Comparison of ENCODE assay signal across 8 cellular contexts in the genomic region with DNA sequence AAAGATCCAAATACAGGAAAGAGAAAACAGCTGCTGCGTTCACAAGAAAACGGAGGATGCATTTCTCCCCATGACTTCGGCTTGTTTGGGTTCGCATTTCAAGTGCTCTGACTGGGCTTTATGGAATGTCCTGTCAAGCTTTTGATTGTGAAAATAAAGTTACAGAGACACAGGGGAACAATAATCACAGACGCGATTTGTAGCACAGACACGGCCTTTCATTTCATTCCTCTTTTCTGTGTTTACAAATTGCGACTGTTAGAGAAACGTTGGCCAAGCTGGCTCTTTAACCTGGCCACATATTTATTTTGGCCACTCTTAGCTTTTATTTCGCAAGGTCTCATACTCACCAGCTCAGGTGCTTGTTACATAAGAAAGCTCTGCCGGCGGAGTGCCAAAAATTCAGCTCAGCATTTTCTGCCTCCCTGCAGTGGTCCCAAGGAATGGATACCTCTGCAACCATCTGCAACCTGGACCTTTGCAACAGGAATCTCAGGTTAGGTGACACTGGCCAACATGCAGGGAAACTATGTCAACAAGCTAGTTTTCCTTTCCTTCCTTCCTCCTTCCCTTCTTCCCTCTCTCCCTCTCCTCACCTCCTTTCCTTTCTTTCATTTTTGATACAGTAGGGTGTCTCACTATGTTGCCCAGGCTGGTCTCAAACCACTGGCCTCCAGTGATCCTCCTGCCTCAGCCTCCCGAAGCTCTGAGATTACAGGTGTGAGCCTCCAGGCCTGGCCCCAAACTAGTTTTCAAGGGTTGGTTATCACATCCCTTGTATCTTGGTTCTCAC. TPM values are rescaled to one million over a fixed set of nuclear protein-coding genes. Genes with fewer than 3 reads are reported as not detected.
A peak's percentile ranks its signal among the peaks of the same experiment; 100 is the strongest.
DNase-seq lines count a peak whose midpoint lies in the region; ATAC-seq, FAIRE-seq and TF ChIP-seq lines count a peak whose summit lies in the region.

No MANE protein-coding gene starts in this region.

- POLR2A ChIA-PET in HCT116 (lab: Charles Lee): interaction anchor here (0.7 to 1.2 kb wide), 3 partner anchors 15 to 93 kb away, joined by 3 to 4 read pairs (median 3); no protein-coding TSS in a partner anchor

- TF ChIP-seq RAD21 in HCT116 (IDR thresholded peaks at IDR 0.05; ENCODE audit: low read depth): no peak

- no peaks in the 10 kb centered on the region for H3K79me2 ChIP-seq in HCT116 (ENCODE audit: insufficient read depth, low read length)

- H3K27me3 ChIP-seq in HCT116 (ENCODE audit: insufficient read depth, low read length) (no peaks in the 10 kb centered on the region), small intestine (ENCODE audit: control insufficient read depth in 2 of 2, insufficient read depth in 2 of 2, low read length in 2 of 2) (no peaks in the 10 kb centered on the region)

- no peak for TF ChIP-seq POLR2A in HCT116 (IDR thresholded peaks at IDR 0.05; ENCODE audit: borderline replicate concordance, extremely low read depth, insufficient read depth, insufficient read length)

- H3K9me3 ChIP-seq in HCT116 (ENCODE audit: control insufficient read depth in 1 of 2, insufficient read depth in 1 of 2, low read depth in 1 of 2, low read length in 2 of 2) (no peaks in the 10 kb centered on the region), small intestine (ENCODE audit: control insufficient read depth, low read depth) (no peaks in the 10 kb centered on the region)

- no peaks in the 10 kb centered on the region for H3K9me2 ChIP-seq in HCT116 (ENCODE audit: insufficient read depth)

- TF ChIP-seq CTCF in HCT116 (IDR thresholded peaks at IDR 0.05 in 2 of 3, conservative IDR thresholded peaks at IDR 0.05 in 1 of 3; ENCODE audit: borderline replicate concordance in 1 of 3, insufficient read depth in 1 of 3, low read depth in 2 of 3, low read length in 2 of 3): no peak
- no peak for TF ChIP-seq CTCF in VCaP (conservative IDR thresholded peaks at IDR 0.05)

- H3K36me3 ChIP-seq in HCT116 (ENCODE audit: control insufficient read depth in 1 of 2, insufficient read depth in 2 of 2, low read length in 2 of 2) (no peaks in the 10 kb centered on the region), small intestine (ENCODE audit: control insufficient read depth in 2 of 2, insufficient read depth in 2 of 2, low read length in 2 of 2) (no peaks in the 10 kb centered on the region)

- no peaks in the 10 kb centered on the region for H4K20me1 ChIP-seq in HCT116 (ENCODE audit: insufficient read depth)

- no TSS peak for BruUV-seq in HCT116 (replicated peaks; lab: Mats Ljungman, UMichigan)

- intact Hi-C loops in HCT116 (cut with micrococcal nuclease): no loop called here

- CTCF ChIA-PET in HCT116 (lab: Charles Lee): no interaction called here

- H3K4me3 ChIP-seq in HCT116 (replicated peaks in 1 of 2; ENCODE audit: low read depth in 1 of 2, low read length in 2 of 2) (peak overlapping the region in 1 of 2 experiments; percentile 17; a peak in 2 of 4 replicates), small intestine (ENCODE audit: low read depth in 1 of 2, low read length in 2 of 2) (peak overlapping the region in 1 of 2 donors; percentile 9)

- peak overlapping the region; percentile 6; the same call in 1 of the 2 replicates for H3K9ac ChIP-seq in HCT116 (ENCODE audit: low read length)

- RAD21 ChIA-PET in HCT116 (lab: Charles Lee; ENCODE audit: low non-redundant PET in 1 of 2, low total read pairs in 2 of 2, uncharacterized antibody in 2 of 2, unreplicated experiment in 2 of 2): interaction anchor here (0.7 kb wide), 2 partner anchors 9 to 59 kb away, joined by 3 to 4 read pairs; no protein-coding TSS in a partner anchor

- peak overlapping the region; percentile 66 for H3K27ac ChIP-seq in HCT116 (ENCODE audit: low read depth, low read length)
- peak overlapping the region; percentile 98 for H3K27ac ChIP-seq in VCaP
- H3K27ac ChIP-seq in small intestine (ENCODE audit: low read depth in 1 of 2, low read length in 1 of 2): peak overlapping the region; percentile 85

- peak overlapping the region; percentile 84 for H2AFZ ChIP-seq in HCT116 (ENCODE audit: low read depth, low read length, poor library complexity, severe bottlenecking)

- H3K4me2 ChIP-seq in HCT116 (ENCODE audit: low read length): peak overlapping the region; percentile 68

- DNase-seq in HCT116 (ENCODE audit: low read depth, low spot score) (peak; percentile 19), glomerular visceral epithelial cell (ENCODE audit: extremely low spot score) (peak; percentile 36), small intestine (peak; percentile 52), NCI-H2107 (lab: John Stamatoyannopoulos, UW) (no peak)

- H3K4me1 ChIP-seq in HCT116 (ENCODE audit: control insufficient read depth in 1 of 2, insufficient read depth in 2 of 2, low read length in 2 of 2) (peaks cover 33 to 35% of the 10 kb centered on the region in 2 experiments), small intestine (ENCODE audit: control insufficient read depth in 2 of 2, insufficient read depth in 1 of 2, low read depth in 1 of 2, low read length in 1 of 2) (peaks cover 2 to 4% of the 10 kb centered on the region in 2 donors)

- FAIRE-seq in small intestine (lab: Jason Lieb, UNC): no peak

- WGBS in small intestine, 3 donors: 18 to 37% (median 32%) methylated on average over 13 of the region's 13 CpGs

- ATAC-seq in HCT116 (peak; percentile 37), HG02798 (IDR thresholded peaks at IDR 0.05; ENCODE audit: poor library complexity, unreplicated experiment) (no peak), HG03520 (IDR thresholded peaks at IDR 0.05; ENCODE audit: unreplicated experiment) (no peak)
- no peak for ATAC-seq in activated CD4-positive, CD25-positive, alpha-beta regulatory T cell treated with anti-CD3 and anti-CD28 coated beads, Interleukin-2, amount 50 U/mL, for 24 hours

TF ChIP-seq in HCT116, 20 proteins besides CTCF, POLR2A, EP300 and RAD21:
- TF ChIP-seq EGR1 (IDR thresholded peaks at IDR 0.05; ENCODE audit: low read depth): no peak
- peak; percentile 15; the same call in 1 of the 2 replicates for TF ChIP-seq SIN3A (IDR thresholded peaks at IDR 0.05; ENCODE audit: low read depth)
- TF ChIP-seq, protein P1, sequence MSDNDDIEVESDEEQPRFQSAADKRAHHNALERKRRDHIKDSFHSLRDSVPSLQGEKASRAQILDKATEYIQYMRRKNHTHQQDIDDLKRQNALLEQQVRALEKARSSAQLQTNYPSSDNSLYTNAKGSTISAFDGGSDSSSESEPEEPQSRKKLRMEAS (IDR thresholded peaks at IDR 0.05): no peak
- no peak for TF ChIP-seq REST (IDR thresholded peaks at IDR 0.05; ENCODE audit: low read depth)
- TF ChIP-seq SP1 (IDR thresholded peaks at IDR 0.05; ENCODE audit: low read depth): no peak
- TF ChIP-seq JUND (IDR thresholded peaks at IDR 0.05): peak; percentile 37; the same call in 1 of the 2 replicates
- no peak for TF ChIP-seq ZNF274 (IDR thresholded peaks at IDR 0.05; ENCODE audit: low read depth, low read length)
- TF ChIP-seq CEBPB (IDR thresholded peaks at IDR 0.05; ENCODE audit: low read depth): peak; percentile 95
- peak; percentile 52; the same call in 1 of the 2 replicates for TF ChIP-seq CBX3 (IDR thresholded peaks at IDR 0.05; ENCODE audit: low read depth)
- TF ChIP-seq FOSL1 (IDR thresholded peaks at IDR 0.05; ENCODE audit: low read depth): peak; percentile 41

RNA-seq across cellular contexts. Expression of gene SLC45A1, which starts 58.2 kb away (rescaled TPM):
- 13.8 TPM for total RNA-seq in HCT116 (2021; ENCODE audit: unreplicated experiment)
- 17.0 and 21.0 TPM in 2 replicates for polyA plus RNA-seq in HCT116 (2012)
- 1 to 10 TPM in 1 of 3 donors, not detected in 2; 2.4 TPM for polyA plus RNA-seq in small intestine
